ENCODE assay signal across 1 cellular context in genomic region chr19:50519006-50519575, GRCh38.
TF ChIP-seq lines count a peak whose summit lies in the region.

No MANE protein-coding gene starts in this region.

TF ChIP-seq in K562, 482 proteins besides CTCF, POLR2A, EP300 and RAD21:
- TF ChIP-seq ATF2 (CRISPR knock-in tag; IDR thresholded peaks at IDR 0.05) (0 out of 2 replicates have a peak, but pooled peaks have one; percentile 13), POLR3A (IDR thresholded peaks at IDR 0.05; ENCODE audit: borderline replicate concordance, extremely low read depth, insufficient read depth, insufficient read length) (no peak)
TF ChIP-seq in K562: peak in this region for 1.
